15 cellular contexts compared by ENCODE assay signal in the genomic region with DNA sequence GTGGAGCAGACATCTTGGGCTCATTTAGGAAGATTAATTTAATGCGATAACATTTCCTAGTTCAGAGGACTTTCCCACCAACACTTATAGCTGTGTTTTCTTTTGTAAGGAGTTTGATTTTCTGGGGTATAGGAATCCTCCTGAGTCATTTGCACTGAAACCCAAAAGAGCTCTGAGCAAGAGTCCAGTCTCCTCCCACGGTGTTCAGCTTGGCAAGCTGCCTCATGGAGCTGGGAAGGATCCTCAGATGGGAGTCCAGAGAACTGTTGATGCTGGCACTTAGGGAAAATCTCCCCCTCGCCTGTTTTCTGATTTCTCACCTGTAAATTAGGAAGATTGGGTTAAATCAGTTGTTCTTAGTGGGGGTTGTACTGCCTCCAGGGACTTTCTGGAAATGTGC.
"Had no signal": no experiment of that assay in that cellular context is flagged by ENCODE, and none has a peak within 500 bp of the region (broad histone marks: within the 10 kb centered on the region; RNA-seq: fewer than 3 reads in every experiment).

No MANE protein-coding gene starts in this region.

- H3K4me1 Mint-ChIP-seq: activated CD4-positive, alpha-beta T cell treated with anti-CD3 and anti-CD28 coated beads, Interleukin-2, amount 10 ng/mL, durations not matched to agents 24 days and 14 days; activated T-helper 17 cell treated with anti-CD3 and anti-CD28 coated beads, Interleukin-2, amount 50 U/mL, for 72 hours; brain; immature natural killer cell; natural killer cell; WTC11 had no signal

- H3K36me3 Mint-ChIP-seq: immature natural killer cell, natural killer cell had no signal

- H3K9me3 Mint-ChIP-seq: activated T-helper 17 cell treated with anti-CD3 and anti-CD28 coated beads, Interleukin-2, amount 50 U/mL, for 72 hours had no signal

- H3K36me3 ChIP-seq: thoracic aorta had no signal

- H3K27ac ChIP-seq: psoas muscle, thoracic aorta had no signal

- ATAC-seq: activated T-helper 17 cell treated with anti-CD3 and anti-CD28 coated beads, Interleukin-2, amount 50 U/mL, for 72 hours; natural killer cell; psoas muscle; stimulated activated naive CD8-positive, alpha-beta T cell treated with anti-CD3 and anti-CD28 coated beads, Interleukin-15, Interleukin-2, amounts not matched to agents 100 U/mL and 50 U/mL, for 24 hours; WTC11 had no signal

- H3K4me3 Mint-ChIP-seq: activated CD4-positive, alpha-beta T cell treated with anti-CD3 and anti-CD28 coated beads, Interleukin-2, amount 10 ng/mL, durations not matched to agents 24 days and 14 days; activated naive CD4-positive, alpha-beta T cell treated with anti-CD3 and anti-CD28 coated beads for 36 hours; activated T-helper 17 cell treated with anti-CD3 and anti-CD28 coated beads, Interleukin-2, amount 50 U/mL, for 72 hours; brain; dendritic cell treated with granulocyte-macrophage colony-stimulating factor and Interleukin-4, amounts not matched to agents 40 ng/mL and 50 ng/mL, for 4 days; immature natural killer cell; natural killer cell; WTC11 had no signal

- DNase-seq: activated CD4-positive, alpha-beta T cell treated with anti-CD3 and anti-CD28 coated beads, Interleukin-2, amount 10 ng/mL, durations not matched to agents 24 days and 14 days; activated naive CD4-positive, alpha-beta T cell treated with anti-CD3 and anti-CD28 coated beads for 36 hours; activated T-cell treated with anti-CD3 and anti-CD28 coated beads for 4 hours; glutamatergic neuron; immature natural killer cell; natural killer cell; psoas muscle; stimulated activated CD4-positive, alpha-beta T cell treated with anti-CD3 and anti-CD28 coated beads, Interleukin-4, amount 100 ng/mL, for 1 hour; stimulated activated CD8-positive, alpha-beta memory T cell treated with anti-CD3 and anti-CD28 coated beads, Interleukin-4, amount 100 ng/mL, for 48 hours; stimulated activated naive CD8-positive, alpha-beta T cell treated with anti-CD3 and anti-CD28 coated beads, Interleukin-15, Interleukin-2, amounts not matched to agents 100 U/mL and 50 U/mL, for 24 hours had no signal

- H3K4me1 ChIP-seq: psoas muscle had no signal

- H3K9me3 ChIP-seq: psoas muscle, thoracic aorta had no signal

- H3K27ac Mint-ChIP-seq: activated CD4-positive, alpha-beta T cell treated with anti-CD3 and anti-CD28 coated beads, Interleukin-2, amount 10 ng/mL, durations not matched to agents 24 days and 14 days; activated naive CD4-positive, alpha-beta T cell treated with anti-CD3 and anti-CD28 coated beads for 36 hours; activated T-helper 17 cell treated with anti-CD3 and anti-CD28 coated beads, Interleukin-2, amount 50 U/mL, for 72 hours; brain; dendritic cell treated with granulocyte-macrophage colony-stimulating factor and Interleukin-4, amounts not matched to agents 40 ng/mL and 50 ng/mL, for 4 days; immature natural killer cell; natural killer cell; WTC11 had no signal

- H3K27me3 Mint-ChIP-seq: activated CD4-positive, alpha-beta T cell treated with anti-CD3 and anti-CD28 coated beads, Interleukin-2, amount 10 ng/mL, durations not matched to agents 24 days and 14 days had no signal

- H3K4me3 ChIP-seq: psoas muscle, thoracic aorta had no signal
